In the genomic region with DNA sequence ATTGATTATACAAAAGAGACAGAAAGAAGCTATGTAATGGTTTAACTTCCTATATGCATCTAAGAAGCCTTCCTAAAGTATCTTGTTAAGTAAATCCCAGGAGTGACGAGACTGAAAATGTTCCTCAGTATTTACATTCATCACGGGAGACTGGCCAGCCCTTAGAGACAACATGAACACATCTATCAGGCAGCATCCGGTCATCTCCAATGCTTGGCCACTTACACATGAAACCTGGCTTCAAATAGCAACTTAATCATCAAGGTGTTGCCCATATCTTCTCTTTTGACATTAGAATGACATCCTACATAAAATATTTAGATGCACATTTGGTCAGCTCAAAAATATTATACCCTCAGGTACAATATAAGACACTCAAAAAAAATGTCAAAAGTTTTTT, we compare ENCODE assay signal across 16 cellular contexts.
"Had no signal": no experiment of that assay in that cellular context is flagged by ENCODE, and none has a peak within 500 bp of the region (broad histone marks: within the 10 kb centered on the region; RNA-seq: fewer than 3 reads in every experiment).

No MANE protein-coding gene starts in this region.

- H3K4me3 ChIP-seq: testis, tibial nerve had no signal

- H3K27ac Mint-ChIP-seq: dendritic cell treated with granulocyte-macrophage colony-stimulating factor and Interleukin-4, amounts not matched to agents 40 ng/mL and 50 ng/mL, for 4 days; effector memory CD8-positive, alpha-beta T cell; naive B cell; nephron; stimulated activated naive B cell treated with anti-CD40 and anti-IgM and Interleukin-4, amounts not matched to agents 10 μg/mL and 1 μg/mL and 100 μg/mL, for 72 hours; stimulated activated naive CD8-positive, alpha-beta T cell treated with anti-CD3 and anti-CD28 coated beads, Interleukin-15, amount 100 ng/mL, for 72 hours had no signal

- H3K27ac ChIP-seq: foreskin keratinocyte, testis, tibial nerve had no signal

- H3K27me3 Mint-ChIP-seq: dendritic cell treated with granulocyte-macrophage colony-stimulating factor and Interleukin-4, amounts not matched to agents 40 ng/mL and 50 ng/mL, for 4 days; effector memory CD8-positive, alpha-beta T cell; naive B cell; stimulated activated naive B cell treated with anti-CD40 and anti-IgM and Interleukin-4, amounts not matched to agents 10 μg/mL and 1 μg/mL and 100 μg/mL, for 72 hours had no signal

- H3K27me3 ChIP-seq: foreskin keratinocyte, testis, tibial nerve had no signal

- H3K4me1 ChIP-seq: foreskin keratinocyte, testis had no signal

- H3K9me3 Mint-ChIP-seq: dendritic cell treated with granulocyte-macrophage colony-stimulating factor and Interleukin-4, amounts not matched to agents 40 ng/mL and 50 ng/mL, for 4 days; effector memory CD8-positive, alpha-beta T cell; naive B cell; nephron; stimulated activated naive B cell treated with anti-CD40 and anti-IgM and Interleukin-4, amounts not matched to agents 10 μg/mL and 1 μg/mL and 100 μg/mL, for 72 hours; stimulated activated naive CD8-positive, alpha-beta T cell treated with anti-CD3 and anti-CD28 coated beads, Interleukin-15, amount 100 ng/mL, for 72 hours had no signal

- H3K4me3 Mint-ChIP-seq: dendritic cell treated with granulocyte-macrophage colony-stimulating factor and Interleukin-4, amounts not matched to agents 40 ng/mL and 50 ng/mL, for 4 days; effector memory CD8-positive, alpha-beta T cell; naive B cell; nephron; stimulated activated naive B cell treated with anti-CD40 and anti-IgM and Interleukin-4, amounts not matched to agents 10 μg/mL and 1 μg/mL and 100 μg/mL, for 72 hours; stimulated activated naive CD8-positive, alpha-beta T cell treated with anti-CD3 and anti-CD28 coated beads, Interleukin-15, amount 100 ng/mL, for 72 hours had no signal

- ATAC-seq: effector memory CD8-positive, alpha-beta T cell; foreskin keratinocyte; sciatic nerve; stimulated activated naive B cell treated with anti-CD40 and anti-IgM and Interleukin-4, amounts not matched to agents 10 μg/mL and 1 μg/mL and 100 μg/mL, for 72 hours; stimulated activated naive CD8-positive, alpha-beta T cell treated with anti-CD3 and anti-CD28 coated beads, Interleukin-15, amount 100 ng/mL, for 72 hours had no signal

- FAIRE-seq: colon had no signal

- H3K9me3 ChIP-seq: testis, tibial nerve had no signal

- DNase-seq: effector memory CD8-positive, alpha-beta T cell; erythroblast; kidney glomerular epithelial cell; mesendoderm; naive B cell; stimulated activated CD4-positive, alpha-beta T cell treated with anti-CD3 and anti-CD28 coated beads, Interleukin-2, amount 100 ng/mL, for 24 hours; stimulated activated CD4-positive, alpha-beta T cell treated with anti-CD3 and anti-CD28 coated beads, Interleukin-4, amount 100 ng/mL, for 4 hours; stimulated activated naive B cell treated with anti-CD40 and anti-IgM and Interleukin-4, amounts not matched to agents 10 μg/mL and 1 μg/mL and 100 μg/mL, for 72 hours; stimulated activated naive CD8-positive, alpha-beta T cell treated with anti-CD3 and anti-CD28 coated beads, Interleukin-15, amount 100 ng/mL, for 72 hours; testis had no signal
